ENCODE assay signal across 16 cellular contexts in the genomic region with DNA sequence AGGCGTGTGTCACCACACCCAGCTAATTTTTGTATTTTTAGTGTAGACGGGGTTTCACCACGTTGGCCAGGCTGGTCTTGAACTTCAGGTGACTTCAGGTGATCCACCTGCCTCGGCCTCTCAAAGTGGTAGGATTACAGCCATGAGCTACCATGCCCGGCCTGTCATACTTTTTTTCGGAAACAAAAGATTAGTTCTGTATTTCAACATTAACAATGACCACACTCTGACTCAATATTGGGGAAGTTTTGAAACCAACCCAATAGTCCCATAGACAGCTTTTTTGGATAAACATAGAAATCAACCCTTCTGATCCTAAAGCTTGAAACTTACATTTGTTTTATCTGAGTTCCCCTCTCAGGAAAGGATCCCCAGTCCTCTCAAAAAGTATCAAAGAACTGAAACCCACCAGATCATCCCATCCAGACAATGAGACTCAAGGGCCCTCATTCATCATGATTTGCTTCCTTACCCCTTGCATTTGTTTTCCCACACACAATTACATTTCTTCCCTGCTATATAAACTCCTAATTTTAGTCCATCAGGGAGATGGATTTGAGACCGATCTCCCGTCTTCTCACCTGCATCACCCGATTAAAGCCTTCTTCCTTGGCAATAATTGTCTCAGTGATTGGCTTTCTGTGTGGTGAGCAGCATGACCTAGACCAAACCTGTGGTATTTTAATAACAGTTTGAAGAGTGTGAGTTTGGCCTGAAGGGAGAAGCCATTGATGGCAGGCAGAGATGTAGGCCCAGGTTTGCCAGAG. TPM values are rescaled to one million over a fixed set of nuclear protein-coding genes. Genes with fewer than 3 reads are reported as not detected.
DNase-seq lines count a peak whose midpoint lies in the region; ATAC-seq and TF ChIP-seq lines count a peak whose summit lies in the region.
"Had no signal": no experiment of that assay in that cellular context is flagged by ENCODE, and none has a peak within 500 bp of the region (broad histone marks: within the 10 kb centered on the region; RNA-seq: fewer than 3 reads in every experiment).

No MANE protein-coding gene starts in this region.

- no peaks in the 10 kb centered on the region for H3K36me3 ChIP-seq in thyroid gland
- H3K36me3 ChIP-seq: HAP-1 had no signal

- no peak for ATAC-seq in CD4-positive, alpha-beta T cell (ENCODE audit: poor library complexity)
- no peak for ATAC-seq in HG02623 (IDR thresholded peaks at IDR 0.05; ENCODE audit: unreplicated experiment)
- no peak for ATAC-seq in HG02938 (IDR thresholded peaks at IDR 0.05; ENCODE audit: unreplicated experiment)
- ATAC-seq: activated T-cell treated with anti-CD3 and anti-CD28 coated beads, Interleukin-2, amount 50 U/mL, for 4 hours had no signal

- TF ChIP-seq CTCF in CD4-positive, alpha-beta T cell (IDR thresholded peaks at IDR 0.05): no peak
- TF ChIP-seq CTCF in epithelial cell of esophagus (IDR thresholded peaks at IDR 0.05; ENCODE audit: insufficient read depth, low read depth, low read length, missing control alignments) (no peak), thyroid gland (IDR thresholded peaks at IDR 0.05) (no peak)

- H3K4me1 Mint-ChIP-seq in CD4-positive, alpha-beta T cell (ENCODE audit: low read depth): peaks cover 28% of the 10 kb centered on the region

- no peak overlapping the region for H3K4me3 Mint-ChIP-seq in CD4-positive, alpha-beta T cell
- H3K4me3 Mint-ChIP-seq: activated T-cell treated with anti-CD3 and anti-CD28 coated beads, Interleukin-2, amount 50 U/mL, for 4 hours had no signal

- POLR2A ChIA-PET in CD4-positive, alpha-beta T cell (lab: Charles Lee): interaction anchor here (0.8 to 1.1 kb wide), 2 partner anchors 10 to 14 kb away, joined by 3 read pairs; partner anchors contain the start of gene ATP6V0D1

- WGBS in thyroid gland, 2 donors: 92 to 93% methylated on average over 9 of the region's 9 CpGs

- DNase-seq in CD4-positive, alpha-beta T cell: no peak
- DNase-seq in NOMO-1 treated with dmso at 0.1 percent for 144 hours (lab: John Stamatoyannopoulos, UW; ENCODE audit: unreplicated experiment) (peak; percentile 33), epithelial cell of esophagus (ENCODE audit: low read depth) (peak; percentile 66), pons (ENCODE audit: low spot score) (peak; percentile 31), thyroid gland (no peak), cerebellum (ENCODE audit: low spot score) (no peak)
- DNase-seq: activated T-cell treated with anti-CD3 and anti-CD28 coated beads, Interleukin-2, amount 50 U/mL, for 4 hours; esophagus squamous epithelium; NCI-H2171; PC-9; stimulated activated naive CD4-positive, alpha-beta T cell had no signal

- H3K9me3 Mint-ChIP-seq in CD4-positive, alpha-beta T cell: no peaks in the 10 kb centered on the region
- H3K9me3 Mint-ChIP-seq: activated T-cell treated with anti-CD3 and anti-CD28 coated beads, Interleukin-2, amount 50 U/mL, for 4 hours had no signal

- no peaks in the 10 kb centered on the region for H3K9me3 ChIP-seq in CD4-positive, alpha-beta T cell (ENCODE audit: control insufficient read depth, low read length)
- H3K9me3 ChIP-seq in thyroid gland: no peaks in the 10 kb centered on the region
- H3K9me3 ChIP-seq: esophagus squamous epithelium, HAP-1 had no signal

- no peak overlapping the region for H3K4me3 ChIP-seq in epithelial cell of esophagus (ENCODE audit: low read length)
- H3K4me3 ChIP-seq in thyroid gland (replicated peaks in 1 of 3): no peak overlapping the region
- H3K4me3 ChIP-seq: esophagus squamous epithelium, HAP-1, PC-9 had no signal

- no peak for TF ChIP-seq POLR2A in thyroid gland (IDR thresholded peaks at IDR 0.05)

- CTCF ChIA-PET in CD4-positive, alpha-beta T cell (lab: Charles Lee): interaction anchor here (0.6 to 6.0 kb wide), 5 partner anchors 9 to 224 kb away, joined by 3 to 46 read pairs (median 8); partner anchors contain the start of gene ATP6V0D1

- intact Hi-C loops in CD4-positive, alpha-beta T cell (cut with DNase I, micrococcal nuclease): no loop called here
- intact Hi-C loops in thyroid gland (cut with DNase I): no loop called here

- H3K27ac Mint-ChIP-seq in CD4-positive, alpha-beta T cell: peak overlapping the region; percentile 77

- H3K36me3 Mint-ChIP-seq in CD4-positive, alpha-beta T cell (ENCODE audit: low read depth): peaks cover 25% of the 10 kb centered on the region

- H3K27me3 ChIP-seq in CD4-positive, alpha-beta T cell (ENCODE audit: control insufficient read depth, insufficient read depth, low read length): no peaks in the 10 kb centered on the region
- no peaks in the 10 kb centered on the region for H3K27me3 ChIP-seq in thyroid gland
- H3K27me3 ChIP-seq: esophagus squamous epithelium had no signal

- no peak overlapping the region for H3K27ac ChIP-seq in CD4-positive, alpha-beta T cell (ENCODE audit: low read depth, low read length)
- no peak overlapping the region for H3K27ac ChIP-seq in thyroid gland
- H3K27ac ChIP-seq: PC-9 had no signal

- no peaks in the 10 kb centered on the region for H3K27me3 Mint-ChIP-seq in CD4-positive, alpha-beta T cell

- H3K4me1 ChIP-seq in thyroid gland: peaks cover 0 to 6% of the 10 kb centered on the region in 2 donors
- H3K4me1 ChIP-seq: HAP-1 had no signal

RNA-seq across cellular contexts. Expression of gene AGRP, which starts 7.2 kb away (rescaled TPM):
- not detected for total RNA-seq in CD4-positive, alpha-beta T cell
- not detected for total RNA-seq in thyroid gland
- not detected for total RNA-seq in cerebellum
- total RNA-seq: activated T-cell treated with anti-CD3 and anti-CD28 coated beads, Interleukin-2, amount 50 U/mL, for 4 hours; esophagus squamous epithelium; kidney epithelial cell; osteocyte; PC-9 had no signal

RNA-seq across cellular contexts. Expression of gene ATP6V0D1, which starts 9.6 kb away (rescaled TPM):
- 10 to 100 TPM; 39.4 to 41.7 TPM for total RNA-seq in CD4-positive, alpha-beta T cell
- total RNA-seq in thyroid gland (100 to 1,000 TPM; 110 to 238 (median 142) TPM), cerebellum (74.9 TPM)

RNA-seq across cellular contexts. Expression of gene RIPOR1, which starts 38.1 kb away (rescaled TPM):
- 10 to 100 TPM; 21.3 to 25.4 TPM for total RNA-seq in CD4-positive, alpha-beta T cell
- total RNA-seq in thyroid gland: 10 to 100 TPM; 21.3 to 57.1 (median 41.2) TPM
- total RNA-seq in cerebellum: 31.1 TPM

RNA-seq across cellular contexts. Expression of gene HSD11B2, which starts 59.6 kb away (rescaled TPM):
- not detected for total RNA-seq in CD4-positive, alpha-beta T cell
- total RNA-seq in thyroid gland (10 to 100 TPM in 2 of 4 donors, 1 to 10 TPM in 2; 4.6 to 11.9 (median 9.0) TPM), cerebellum (11.4 TPM)

Comparison
In these comparisons a context has a peak if more than half of its experiments do, and no peak if none do; other contexts are left out.
1. DNase-seq: peak in NOMO-1 treated with dmso at 0.1 percent for 144 hours (single experiment), epithelial cell of esophagus (single experiment) and pons (single experiment); none in CD4-positive, alpha-beta T cell (0 of 10), thyroid gland (0 of 2) and cerebellum (single experiment).